18 cellular contexts compared by ENCODE assay signal in genomic region chr1:145986551-145986950, GRCh38. TPM values are rescaled to one million over a fixed set of nuclear protein-coding genes. Genes with fewer than 3 reads are reported as not detected.
A peak's percentile ranks its signal among the peaks of the same experiment; 100 is the strongest.
DNase-seq lines count a peak whose midpoint lies in the region; ATAC-seq and TF ChIP-seq lines count a peak whose summit lies in the region.
"Had no signal": no experiment of that assay in that cellular context is flagged by ENCODE, and none has a peak within 500 bp of the region (broad histone marks: within the 10 kb centered on the region; RNA-seq: fewer than 3 reads in every experiment).

No MANE protein-coding gene starts in this region.

- no peak overlapping the region for H3K4me3 ChIP-seq in HL-60 (replicated peaks; ENCODE audit: insufficient read depth, low read length)
- H3K4me3 ChIP-seq in ascending aorta: no peak overlapping the region
- H3K4me3 ChIP-seq in lower lobe of right lung: no peak overlapping the region
- H3K4me3 ChIP-seq in suprapubic skin: no peak overlapping the region
- H3K4me3 ChIP-seq: GM23338 had no signal

- TF ChIP-seq CTCF in HL-60 (IDR thresholded peaks at IDR 0.05; ENCODE audit: insufficient read depth, low read length) (no peak), ascending aorta (IDR thresholded peaks at IDR 0.05) (no peak), lower lobe of right lung (IDR thresholded peaks at IDR 0.05) (no peak), suprapubic skin (IDR thresholded peaks at IDR 0.05) (no peak)

- H3K27ac ChIP-seq in HL-60 (replicated peaks): peak overlapping the region; percentile 21; the same call in 1 of the 2 replicates
- H3K27ac ChIP-seq in ascending aorta: peak overlapping the region; percentile 90 to 98
- peak overlapping the region; percentile 83 for H3K27ac ChIP-seq in lower lobe of right lung
- peak overlapping the region; percentile 81 for H3K27ac ChIP-seq in suprapubic skin
- H3K27ac ChIP-seq in caudate nucleus (ENCODE audit: low read depth, low read length): no peak overlapping the region

- ATAC-seq in lower lobe of right lung (no peak), GM18909 (IDR thresholded peaks at IDR 0.05; ENCODE audit: poor library complexity, unreplicated experiment) (no peak)
- ATAC-seq: stimulated activated effector memory CD8-positive, alpha-beta T cell treated with anti-CD3 and anti-CD28 coated beads, Interleukin-12 subunit alpha, Interleukin-12 subunit beta, amount 100 ng/mL, for 72 hours had no signal

- no peak for DNase-seq in HL-60 (ENCODE audit: low read depth in 1 of 2, low spot score in 1 of 2)
- DNase-seq in ascending aorta (ENCODE audit: low spot score in 2 of 2): peak in 1 of 2 donors; percentile 52
- DNase-seq in lower lobe of right lung: no peak
- peak in 1 of 2 donors; percentile 56 for DNase-seq in suprapubic skin (ENCODE audit: low spot score in 2 of 2)
- DNase-seq in caudate nucleus (lab: John Stamatoyannopoulos, UW): no peak
- DNase-seq in inferior parietal cortex (ENCODE audit: extremely low spot score): no peak
- no peak for DNase-seq in NCI-H526 treated with DMSO at 0.1 percent for 48 hours (lab: John Stamatoyannopoulos, UW)
- DNase-seq: activated naive CD4-positive, alpha-beta T cell treated with Interleukin-2 at 50 U/mL for 16 hours; GF-D8; NCI-H187 treated with DMSO at 0.1 percent for 48 hours; SIG-M5; stimulated activated CD4-positive, alpha-beta T cell treated with anti-CD3 and anti-CD28 coated beads, Interleukin-4, amount 100 ng/mL, for 24 hours had no signal

- H3K27me3 ChIP-seq in HL-60 (ENCODE audit: insufficient read depth, poor library complexity, severe bottlenecking): no peaks in the 10 kb centered on the region
- H3K27me3 ChIP-seq in ascending aorta: no peaks in the 10 kb centered on the region
- H3K27me3 ChIP-seq in lower lobe of right lung (ENCODE audit: low read depth): no peaks in the 10 kb centered on the region
- H3K27me3 ChIP-seq in suprapubic skin: no peaks in the 10 kb centered on the region

- H3K4me1 ChIP-seq in ascending aorta (peaks cover 18 to 43% of the 10 kb centered on the region in 2 donors), lower lobe of right lung (peaks cover 75% of the 10 kb centered on the region), suprapubic skin (peaks cover 55% of the 10 kb centered on the region)

- TF ChIP-seq POLR2A in suprapubic skin (IDR thresholded peaks at IDR 0.05): no peak

- WGBS in suprapubic skin: 92% methylated on average over 6 of the region's 6 CpGs

- intact Hi-C loops in ascending aorta (cut with DNase I): loop anchor here (1.0 kb wide), 1 partner anchor 10 kb away; the partner anchor contains the start of gene TXNIP
- intact Hi-C loops in lower lobe of right lung (cut with DNase I): no loop called here

- H3K36me3 ChIP-seq in ascending aorta (no peaks in the 10 kb centered on the region), lower lobe of right lung (no peaks in the 10 kb centered on the region), suprapubic skin (no peaks in the 10 kb centered on the region)

- H3K9me3 ChIP-seq in ascending aorta (no peaks in the 10 kb centered on the region), lower lobe of right lung (no peaks in the 10 kb centered on the region), suprapubic skin (no peaks in the 10 kb centered on the region)

- TF ChIP-seq EP300 in suprapubic skin (IDR thresholded peaks at IDR 0.05): no peak

RNA-seq across cellular contexts. Expression of gene TXNIP, which starts 9.8 kb away (rescaled TPM):
- total RNA-seq in ascending aorta (877 TPM), lower lobe of right lung (1,554 TPM), suprapubic skin (1,000 to 10,000 TPM; 2,326 to 8,649 (median 2,541) TPM)

RNA-seq across cellular contexts. Expression of gene POLR3GL, which starts 22.1 kb away (rescaled TPM):
- total RNA-seq in ascending aorta: 22.9 TPM
- total RNA-seq in lower lobe of right lung: 25.4 TPM
- 10 to 100 TPM in 2 of 4 donors, 1 to 10 TPM in 2; 7.3 to 16.7 (median 11.9) TPM for total RNA-seq in suprapubic skin

RNA-seq across cellular contexts. Expression of gene ANKRD34A, which starts 22.2 kb away (rescaled TPM):
- 13.6 TPM for total RNA-seq in ascending aorta
- total RNA-seq in lower lobe of right lung: 0.41 TPM
- total RNA-seq in suprapubic skin: under 1 TPM in 3 of 4 donors, not detected in 1; 0.21 to 0.64 (median 0.45) TPM

RNA-seq across cellular contexts. Expression of gene LIX1L, which starts 28.7 kb away (rescaled TPM):
- total RNA-seq in ascending aorta (44.0 TPM), lower lobe of right lung (30.9 TPM), suprapubic skin (10 to 100 TPM in 3 of 4 donors, 1 to 10 TPM in 1; 7.6 to 18.4 (median 11.3) TPM)

RNA-seq across cellular contexts. Expression of gene HJV, which starts 35.0 kb away (rescaled TPM):
- not detected for total RNA-seq in ascending aorta
- total RNA-seq in lower lobe of right lung: not detected
- total RNA-seq in suprapubic skin: not detected
- total RNA-seq: activated CD8-positive, alpha-beta memory T cell treated with anti-CD3 and anti-CD28 coated beads for 36 hours; mesothelial cell of epicardium; pulmonary artery endothelial cell had no signal
